ENCODE assay signal across 14 cellular contexts in genomic region chr3:138867996-138868395, GRCh38.
"Had no signal": no experiment of that assay in that cellular context is flagged by ENCODE, and none has a peak within 500 bp of the region (broad histone marks: within the 10 kb centered on the region; RNA-seq: fewer than 3 reads in every experiment).

No MANE protein-coding gene starts in this region.

- H3K9me3 ChIP-seq: gastroesophageal sphincter, heart right ventricle, ovary, spleen, thoracic aorta, upper lobe of left lung had no signal

- H3K4me1 Mint-ChIP-seq: activated naive CD4-positive, alpha-beta T cell treated with anti-CD3 and anti-CD28 coated beads, Interleukin-2, amount 50 U/mL, for 24 hours had no signal

- ATAC-seq: gastroesophageal sphincter; natural killer cell; stimulated activated naive B cell treated with anti-CD40 and anti-IgM and Interleukin-4, amounts not matched to agents 10 μg/mL and 1 μg/mL and 100 μg/mL, for 72 hours had no signal

- H3K36me3 Mint-ChIP-seq: activated naive CD4-positive, alpha-beta T cell treated with anti-CD3 and anti-CD28 coated beads, Interleukin-2, amount 50 U/mL, for 24 hours; natural killer cell; stimulated activated naive B cell treated with anti-CD40 and anti-IgM and Interleukin-4, amounts not matched to agents 10 μg/mL and 1 μg/mL and 100 μg/mL, for 72 hours had no signal

- H3K4me3 ChIP-seq: cardiac muscle cell, gastroesophageal sphincter, heart right ventricle, ovary, spleen, thoracic aorta, upper lobe of left lung had no signal

- H3K9me3 Mint-ChIP-seq: activated naive CD4-positive, alpha-beta T cell treated with anti-CD3 and anti-CD28 coated beads, Interleukin-2, amount 50 U/mL, for 24 hours; natural killer cell had no signal

- H3K27me3 Mint-ChIP-seq: activated naive CD4-positive, alpha-beta T cell treated with anti-CD3 and anti-CD28 coated beads, Interleukin-2, amount 50 U/mL, for 24 hours had no signal

- H3K4me3 Mint-ChIP-seq: activated naive CD4-positive, alpha-beta T cell treated with anti-CD3 and anti-CD28 coated beads, Interleukin-2, amount 50 U/mL, for 24 hours; natural killer cell; stimulated activated naive B cell treated with anti-CD40 and anti-IgM and Interleukin-4, amounts not matched to agents 10 μg/mL and 1 μg/mL and 100 μg/mL, for 72 hours had no signal

- H3K27ac ChIP-seq: cardiac muscle cell, gastroesophageal sphincter, ovary, spleen, thoracic aorta, upper lobe of left lung, WERI-Rb-1 had no signal

- H3K27ac Mint-ChIP-seq: activated naive CD4-positive, alpha-beta T cell treated with anti-CD3 and anti-CD28 coated beads, Interleukin-2, amount 50 U/mL, for 24 hours; natural killer cell; stimulated activated naive B cell treated with anti-CD40 and anti-IgM and Interleukin-4, amounts not matched to agents 10 μg/mL and 1 μg/mL and 100 μg/mL, for 72 hours had no signal

- H3K36me3 ChIP-seq: cardiac muscle cell, gastroesophageal sphincter, heart right ventricle, ovary, spleen, thoracic aorta, upper lobe of left lung, WERI-Rb-1 had no signal

- H3K27me3 ChIP-seq: cardiac muscle cell, gastroesophageal sphincter, heart right ventricle, ovary, spleen, upper lobe of left lung had no signal

- DNase-seq: activated CD4-positive, alpha-beta T cell treated with anti-CD3 and anti-CD28 coated beads, Interleukin-2, amount 50 U/mL, for 4 hours; activated gamma-delta T cell; erythroblast; heart right ventricle; natural killer cell; ovary; stimulated activated naive B cell treated with anti-CD40 and anti-IgM and Interleukin-4, amounts not matched to agents 10 μg/mL and 1 μg/mL and 100 μg/mL, for 72 hours; WERI-Rb-1 had no signal
